21 cellular contexts compared by ENCODE assay signal in the genomic region with DNA sequence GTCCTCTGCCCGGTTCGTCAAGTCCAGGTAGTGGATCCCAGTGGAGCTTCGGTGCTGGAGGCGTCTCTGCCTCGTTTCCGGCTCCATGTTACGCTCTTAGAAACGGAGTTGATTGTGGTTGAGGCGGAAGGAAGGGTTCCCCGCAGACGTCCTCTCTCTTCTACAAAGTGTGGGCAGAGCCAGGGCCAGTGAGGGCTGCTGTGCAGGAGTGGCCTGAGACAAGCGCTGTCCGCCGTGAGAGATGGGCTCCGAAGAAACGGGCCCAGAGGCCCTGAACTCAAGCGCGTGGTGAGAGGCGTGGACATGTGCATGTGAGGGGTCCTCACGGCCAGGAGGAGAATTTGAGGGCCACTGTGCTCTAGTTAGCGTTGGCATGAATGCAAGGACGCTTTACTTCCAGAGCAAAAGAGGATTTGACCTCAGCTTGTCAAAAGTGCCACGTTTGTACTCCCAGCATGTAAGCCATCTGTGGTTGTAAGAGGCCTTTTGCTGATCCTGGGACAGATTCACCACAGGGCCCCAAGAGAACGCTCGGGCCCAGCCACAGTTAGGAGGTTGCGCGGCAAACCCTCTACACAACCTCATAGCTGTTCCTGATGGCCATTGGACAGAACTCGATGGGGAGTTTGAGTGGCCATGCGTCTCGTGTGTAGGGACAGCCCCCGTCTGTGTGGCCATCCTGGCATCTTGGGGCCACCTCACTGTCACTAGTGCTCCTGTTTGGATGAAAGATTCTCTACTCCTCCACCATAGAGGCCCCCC. TPM values are rescaled to one million over a fixed set of nuclear protein-coding genes. Genes with fewer than 3 reads are reported as not detected.
DNase-seq lines count a peak whose midpoint lies in the region; ATAC-seq and TF ChIP-seq lines count a peak whose summit lies in the region.
"Had no signal": no experiment of that assay in that cellular context is flagged by ENCODE, and none has a peak within 500 bp of the region (broad histone marks: within the 10 kb centered on the region; RNA-seq: fewer than 3 reads in every experiment).

No MANE protein-coding gene starts in this region.

- no peaks in the 10 kb centered on the region for H3K27me3 ChIP-seq in BLaER1
- H3K27me3 ChIP-seq in CD4-positive, alpha-beta T cell (ENCODE audit: control insufficient read depth, insufficient read depth, low read length), result no peaks in the 10 kb centered on the region
- H3K27me3 ChIP-seq: uterus had no signal

- H4K20me1 ChIP-seq in BLaER1, result 0 out of 2 replicates have a peak, but pooled peaks cover 5% of the 10 kb centered on the region

- CTCF ChIA-PET in CD4-positive, alpha-beta T cell (lab: Charles Lee), result interaction anchor here (2.3 kb wide), 1 partner anchor 140 kb away, joined by 16 read pairs; no protein-coding TSS in a partner anchor
- CTCF ChIA-PET in activated CD4-positive, alpha-beta memory T cell treated with anti-CD3 and anti-CD28 coated beads, Interleukin-2, amount 10 ng/mL, durations not matched to agents 7 days and 5 days (lab: Charles Lee), result interaction anchor here (1.7 to 3.2 kb wide), 7 partner anchors 11 to 140 kb away, joined by 9 to 70 read pairs (median 21); a partner anchor contains a TSS

- peaks cover 52% of the 10 kb centered on the region for H3K36me3 Mint-ChIP-seq in CD4-positive, alpha-beta T cell (ENCODE audit: low read depth)
- H3K36me3 Mint-ChIP-seq in activated CD4-positive, alpha-beta memory T cell treated with anti-CD3 and anti-CD28 coated beads, Interleukin-2, amount 10 ng/mL, durations not matched to agents 7 days and 5 days (ENCODE audit: low read depth), result peaks cover 37% of the 10 kb centered on the region
- H3K36me3 Mint-ChIP-seq in immature natural killer cell, result peaks cover 6 to 18% (median 8%) of the 10 kb centered on the region in 3 donors

- peaks cover 14% of the 10 kb centered on the region for H3K9me3 ChIP-seq in BLaER1
- no peaks in the 10 kb centered on the region for H3K9me3 ChIP-seq in CD4-positive, alpha-beta T cell (ENCODE audit: control insufficient read depth, low read length)
- H3K9me3 ChIP-seq: HAP-1, uterus had no signal

- H3K9ac ChIP-seq in BLaER1, result no peak overlapping the region

- H3K36me3 ChIP-seq in BLaER1, result peaks cover 76% of the 10 kb centered on the region
- H3K36me3 ChIP-seq: uterus had no signal

- ATAC-seq in CD4-positive, alpha-beta T cell (ENCODE audit: poor library complexity), result no peak

- H3K27ac Mint-ChIP-seq in CD4-positive, alpha-beta T cell, result peak overlapping the region; percentile 92
- peak overlapping the region; percentile 89 for H3K27ac Mint-ChIP-seq in activated CD4-positive, alpha-beta memory T cell treated with anti-CD3 and anti-CD28 coated beads, Interleukin-2, amount 10 ng/mL, durations not matched to agents 7 days and 5 days
- H3K27ac Mint-ChIP-seq in immature natural killer cell, result peak overlapping the region; percentile 90 to 98 (median 98)
- H3K27ac Mint-ChIP-seq: dendritic cell treated with granulocyte-macrophage colony-stimulating factor and Interleukin-4, amounts not matched to agents 40 ng/mL and 50 ng/mL, for 4 days had no signal

- no peak overlapping the region for H3K4me3 Mint-ChIP-seq in CD4-positive, alpha-beta T cell
- H3K4me3 Mint-ChIP-seq in activated CD4-positive, alpha-beta memory T cell treated with anti-CD3 and anti-CD28 coated beads, Interleukin-2, amount 10 ng/mL, durations not matched to agents 7 days and 5 days, result peak overlapping the region; percentile 62
- peak overlapping the region in 1 of 5 donors; percentile 81 for H3K4me3 Mint-ChIP-seq in immature natural killer cell
- H3K4me3 Mint-ChIP-seq: dendritic cell treated with granulocyte-macrophage colony-stimulating factor and Interleukin-4, amounts not matched to agents 40 ng/mL and 50 ng/mL, for 4 days had no signal

- H3K4me3 ChIP-seq in BLaER1, result no peak overlapping the region
- H3K4me3 ChIP-seq: HAP-1, PC-9, uterus had no signal

- H3K27me3 Mint-ChIP-seq in CD4-positive, alpha-beta T cell, result no peaks in the 10 kb centered on the region
- no peaks in the 10 kb centered on the region for H3K27me3 Mint-ChIP-seq in activated CD4-positive, alpha-beta memory T cell treated with anti-CD3 and anti-CD28 coated beads, Interleukin-2, amount 10 ng/mL, durations not matched to agents 7 days and 5 days
- H3K27me3 Mint-ChIP-seq in immature natural killer cell (ENCODE audit: low read depth in 3 of 3), result no peaks in the 10 kb centered on the region
- H3K27me3 Mint-ChIP-seq: dendritic cell treated with granulocyte-macrophage colony-stimulating factor and Interleukin-4, amounts not matched to agents 40 ng/mL and 50 ng/mL, for 4 days had no signal

- intact Hi-C loops in CD4-positive, alpha-beta T cell (cut with DNase I, micrococcal nuclease), result loop anchor here in 1 of 2 experiments (2.0 to 10.0 kb wide), 2 partner anchors 18 to 508 kb away; a partner anchor contains a TSS

- peaks cover 29% of the 10 kb centered on the region for H3K4me1 ChIP-seq in BLaER1
- H3K4me1 ChIP-seq: HAP-1, uterus had no signal

- peaks cover 22% of the 10 kb centered on the region for H3K4me1 Mint-ChIP-seq in CD4-positive, alpha-beta T cell (ENCODE audit: low read depth)
- H3K4me1 Mint-ChIP-seq in activated CD4-positive, alpha-beta memory T cell treated with anti-CD3 and anti-CD28 coated beads, Interleukin-2, amount 10 ng/mL, durations not matched to agents 7 days and 5 days, result peaks cover 19% of the 10 kb centered on the region
- peaks cover 18% of the 10 kb centered on the region in 2 donors for H3K4me1 Mint-ChIP-seq in immature natural killer cell

- H3K4me2 ChIP-seq in BLaER1, result peak overlapping the region; percentile 80
- H3K4me2 ChIP-seq: PC-9 had no signal

- no peak for TF ChIP-seq CTCF in CD4-positive, alpha-beta T cell (IDR thresholded peaks at IDR 0.05)

- no peaks in the 10 kb centered on the region for H3K9me3 Mint-ChIP-seq in CD4-positive, alpha-beta T cell
- peaks cover 4% of the 10 kb centered on the region for H3K9me3 Mint-ChIP-seq in activated CD4-positive, alpha-beta memory T cell treated with anti-CD3 and anti-CD28 coated beads, Interleukin-2, amount 10 ng/mL, durations not matched to agents 7 days and 5 days
- no peaks in the 10 kb centered on the region for H3K9me3 Mint-ChIP-seq in immature natural killer cell
- H3K9me3 Mint-ChIP-seq: dendritic cell treated with granulocyte-macrophage colony-stimulating factor and Interleukin-4, amounts not matched to agents 40 ng/mL and 50 ng/mL, for 4 days had no signal

- POLR2A ChIA-PET in CD4-positive, alpha-beta T cell (lab: Charles Lee), result interaction anchor here (0.8 to 1.7 kb wide), 5 partner anchors 10 to 104 kb away, joined by 4 to 21 read pairs (median 4); a partner anchor contains a TSS
- POLR2A ChIA-PET in activated CD4-positive, alpha-beta memory T cell treated with anti-CD3 and anti-CD28 coated beads, Interleukin-2, amount 10 ng/mL, durations not matched to agents 7 days and 5 days (lab: Charles Lee), result interaction anchor here (0.5 to 2.5 kb wide), 6 partner anchors 16 to 262 kb away, joined by 3 to 28 read pairs (median 14); a partner anchor contains a TSS

- DNase-seq in CD4-positive, alpha-beta T cell, result no peak
- DNase-seq in activated CD4-positive, alpha-beta memory T cell treated with anti-CD3 and anti-CD28 coated beads, Interleukin-2, amount 10 ng/mL, durations not matched to agents 7 days and 5 days, result no peak
- DNase-seq in immature natural killer cell (no peak), cerebellum (ENCODE audit: low spot score) (no peak), NCI-H524 treated with DMSO at 0.1 percent for 48 hours (lab: John Stamatoyannopoulos, UW) (no peak), NCI-H748 treated with DMSO at 0.1 percent for 48 hours (lab: John Stamatoyannopoulos, UW) (no peak)
- DNase-seq: activated CD8-positive, alpha-beta memory T cell treated with anti-CD3 and anti-CD28 coated beads for 24 hours; DMS79 treated with DMSO at 0.1 percent for 48 hours; glutamatergic neuron; Kasumi-1; NCI-H187; nucleus accumbens; PC-9; SHP77 treated with DMSO at 0.1 percent for 48 hours; stimulated activated CD4-positive, alpha-beta T cell treated with anti-CD3 and anti-CD28 coated beads, Interleukin-1b, Interleukin-23, amount 100 ng/mL, for 48 hours; uterus had no signal

- H3K27ac ChIP-seq in BLaER1, result no peak overlapping the region
- H3K27ac ChIP-seq in CD4-positive, alpha-beta T cell (ENCODE audit: low read depth, low read length), result peak overlapping the region; percentile 85
- H3K27ac ChIP-seq: PC-9, uterus had no signal

RNA-seq across cellular contexts. Expression of a gene that starts 10.2 kb away (rescaled TPM):
- 10 to 100 TPM; 60.9 to 66.9 TPM for total RNA-seq in CD4-positive, alpha-beta T cell
- 10 to 100 TPM; 51.4 to 51.9 TPM for total RNA-seq in activated CD4-positive, alpha-beta memory T cell treated with anti-CD3 and anti-CD28 coated beads, Interleukin-2, amount 10 ng/mL, durations not matched to agents 7 days and 5 days
- polyA plus RNA-seq in immature natural killer cell, result 10 to 100 TPM; 59.7 to 71.8 (median 66.1) TPM
- 38.2 TPM for total RNA-seq in cerebellum

RNA-seq across cellular contexts. Expression of a gene that starts 17.6 kb away (rescaled TPM):
- total RNA-seq in CD4-positive, alpha-beta T cell, result 100 to 1,000 TPM; 344 to 349 TPM
- total RNA-seq in activated CD4-positive, alpha-beta memory T cell treated with anti-CD3 and anti-CD28 coated beads, Interleukin-2, amount 10 ng/mL, durations not matched to agents 7 days and 5 days, result 100 to 1,000 TPM; 253 to 257 TPM
- 100 to 1,000 TPM; 136 to 176 (median 168) TPM for polyA plus RNA-seq in immature natural killer cell
- total RNA-seq in cerebellum, result 12.2 TPM

RNA-seq across cellular contexts. Expression of a gene that starts 19.6 kb away (rescaled TPM):
- 1 to 10 TPM; 6.5 to 6.8 TPM for total RNA-seq in CD4-positive, alpha-beta T cell
- total RNA-seq in activated CD4-positive, alpha-beta memory T cell treated with anti-CD3 and anti-CD28 coated beads, Interleukin-2, amount 10 ng/mL, durations not matched to agents 7 days and 5 days, result 10 to 100 TPM; 20.2 to 21.9 TPM
- 1 to 10 TPM; 1.3 to 1.4 (median 1.4) TPM for polyA plus RNA-seq in immature natural killer cell
- total RNA-seq in cerebellum, result 0.73 TPM

RNA-seq across cellular contexts. Expression of a gene that starts 26.6 kb away (rescaled TPM):
- total RNA-seq in CD4-positive, alpha-beta T cell, result under 1 TPM; 0.17 to 0.19 TPM
- total RNA-seq in activated CD4-positive, alpha-beta memory T cell treated with anti-CD3 and anti-CD28 coated beads, Interleukin-2, amount 10 ng/mL, durations not matched to agents 7 days and 5 days, result 10 to 100 TPM; 26.8 to 27.0 TPM
- polyA plus RNA-seq in immature natural killer cell, result under 1 TPM; 0.06 to 0.95 (median 0.39) TPM
- 4.7 TPM for total RNA-seq in cerebellum

RNA-seq across cellular contexts. Expression of a gene that starts 42.0 kb away (rescaled TPM):
- not detected for total RNA-seq in CD4-positive, alpha-beta T cell
- under 1 TPM; 0.40 to 0.43 TPM for total RNA-seq in activated CD4-positive, alpha-beta memory T cell treated with anti-CD3 and anti-CD28 coated beads, Interleukin-2, amount 10 ng/mL, durations not matched to agents 7 days and 5 days
- polyA plus RNA-seq in immature natural killer cell, result not detected
- total RNA-seq in cerebellum, result 23.6 TPM
- total RNA-seq: endothelial cell of umbilical vein, PC-9, skeletal muscle tissue, uterus had no signal
- polyA plus RNA-seq: endothelial cell of umbilical vein had no signal

Comparison
In these comparisons a context has a peak if more than half of its experiments do, and no peak if none do; other contexts are left out.
1. RNA of a gene that starts 17.6 kb away (total RNA-seq): 344 to 349 TPM in CD4-positive, alpha-beta T cell and 253 to 257 TPM in activated CD4-positive, alpha-beta memory T cell treated with anti-CD3 and anti-CD28 coated beads, Interleukin-2, amount 10 ng/mL, durations not matched to agents 7 days and 5 days; 12.2 TPM in cerebellum (single experiment); every median in the first group is over 10 times any median in the second.
2. Peak in every context shown above with its lines, with median percentiles within 50 percentile points of each other: H3K27ac Mint-ChIP-seq.